In the genomic region with DNA sequence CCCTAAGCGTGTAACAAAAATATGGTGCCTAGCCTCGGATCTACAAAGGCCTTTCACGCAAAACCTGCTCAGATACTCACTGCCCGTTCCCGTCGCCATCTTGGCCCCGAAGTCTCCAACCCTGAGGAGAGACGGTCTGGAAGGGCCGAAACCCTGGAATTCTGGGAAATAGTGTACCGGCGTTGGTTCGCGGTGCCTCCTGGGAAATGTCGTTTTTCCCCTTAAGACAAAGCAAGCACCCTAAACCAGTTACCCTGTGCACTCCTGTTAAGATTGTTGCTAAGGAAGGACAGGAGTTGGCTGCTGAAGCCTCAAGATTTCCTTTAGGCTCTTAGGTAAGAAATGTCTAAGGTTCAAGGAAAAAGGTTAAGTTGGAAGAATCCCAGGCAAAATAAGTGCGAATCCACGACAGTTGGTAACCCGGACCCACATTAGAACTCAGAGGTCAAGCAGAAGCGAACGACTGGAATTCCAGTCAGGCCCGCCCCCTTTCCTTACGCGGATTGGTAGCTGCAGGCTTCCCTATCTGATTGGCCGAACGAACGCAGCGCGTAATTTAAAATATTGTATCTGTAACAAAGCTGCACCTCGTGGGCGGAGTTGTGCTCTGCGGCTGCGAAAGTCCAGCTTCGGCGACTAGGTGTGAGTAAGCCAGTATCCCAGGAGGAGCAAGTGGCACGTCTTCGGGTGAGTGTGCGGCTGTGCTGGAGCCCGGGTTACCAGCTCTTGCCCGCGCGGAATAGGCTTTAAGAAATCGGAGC, we compare ENCODE assay signal across 8 cellular contexts. TPM values are rescaled to one million over a fixed set of nuclear protein-coding genes. Genes with fewer than 3 reads are reported as not detected.
DNase-seq lines count a peak whose midpoint lies in the region; ATAC-seq and TF ChIP-seq lines count a peak whose summit lies in the region.

A gene with protein sequence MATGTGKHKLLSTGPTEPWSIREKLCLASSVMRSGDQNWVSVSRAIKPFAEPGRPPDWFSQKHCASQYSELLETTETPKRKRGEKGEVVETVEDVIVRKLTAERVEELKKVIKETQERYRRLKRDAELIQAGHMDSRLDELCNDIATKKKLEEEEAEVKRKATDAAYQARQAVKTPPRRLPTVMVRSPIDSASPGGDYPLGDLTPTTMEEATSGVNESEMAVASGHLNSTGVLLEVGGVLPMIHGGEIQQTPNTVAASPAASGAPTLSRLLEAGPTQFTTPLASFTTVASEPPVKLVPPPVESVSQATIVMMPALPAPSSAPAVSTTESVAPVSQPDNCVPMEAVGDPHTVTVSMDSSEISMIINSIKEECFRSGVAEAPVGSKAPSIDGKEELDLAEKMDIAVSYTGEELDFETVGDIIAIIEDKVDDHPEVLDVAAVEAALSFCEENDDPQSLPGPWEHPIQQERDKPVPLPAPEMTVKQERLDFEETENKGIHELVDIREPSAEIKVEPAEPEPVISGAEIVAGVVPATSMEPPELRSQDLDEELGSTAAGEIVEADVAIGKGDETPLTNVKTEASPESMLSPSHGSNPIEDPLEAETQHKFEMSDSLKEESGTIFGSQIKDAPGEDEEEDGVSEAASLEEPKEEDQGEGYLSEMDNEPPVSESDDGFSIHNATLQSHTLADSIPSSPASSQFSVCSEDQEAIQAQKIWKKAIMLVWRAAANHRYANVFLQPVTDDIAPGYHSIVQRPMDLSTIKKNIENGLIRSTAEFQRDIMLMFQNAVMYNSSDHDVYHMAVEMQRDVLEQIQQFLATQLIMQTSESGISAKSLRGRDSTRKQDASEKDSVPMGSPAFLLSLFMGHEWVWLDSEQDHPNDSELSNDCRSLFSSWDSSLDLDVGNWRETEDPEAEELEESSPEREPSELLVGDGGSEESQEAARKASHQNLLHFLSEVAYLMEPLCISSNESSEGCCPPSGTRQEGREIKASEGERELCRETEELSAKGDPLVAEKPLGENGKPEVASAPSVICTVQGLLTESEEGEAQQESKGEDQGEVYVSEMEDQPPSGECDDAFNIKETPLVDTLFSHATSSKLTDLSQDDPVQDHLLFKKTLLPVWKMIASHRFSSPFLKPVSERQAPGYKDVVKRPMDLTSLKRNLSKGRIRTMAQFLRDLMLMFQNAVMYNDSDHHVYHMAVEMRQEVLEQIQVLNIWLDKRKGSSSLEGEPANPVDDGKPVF (minus strand): TSS at position 115 of the 761 bp plus-strand sequence. CDS start 16 bp downstream, at position 99.
A gene (plus strand): TSS at position 597 of the 761 bp plus-strand sequence. CDS start 569 bp downstream, outside the sequence.

- H3K4me3 ChIP-seq in IMR-90 (ENCODE audit: insufficient read depth, low read depth, low read length) (peak within 1 kb of the TSS; percentile 76), OCI-LY7 (ENCODE audit: low read depth, low read length, poor library complexity, severe bottlenecking) (peak within 1 kb of the TSS; percentile 88), mononuclear cell (ENCODE audit: low read length) (peak within 1 kb of the TSS; percentile 87)

- in situ Hi-C loops in IMR-90 (cut with MboI; ENCODE audit: low sequenced_read_pairs) = no loop called here

- peak within 1 kb of the TSS; percentile 72 to 100 for H4K8ac ChIP-seq in IMR-90 (ENCODE audit: low read depth in 2 of 2, low read length in 2 of 2)

- TF ChIP-seq RAD21 in IMR-90 (IDR thresholded peaks at IDR 0.05; ENCODE audit: low read length) = no peak

- peaks cover 58% of the 10 kb centered on the region for H3K79me2 ChIP-seq in OCI-LY7 (ENCODE audit: insufficient read depth, low read depth, low read length)

- peak within 1 kb of the TSS; percentile 80 for H3K18ac ChIP-seq in IMR-90 (ENCODE audit: low read depth, low read length)

- H3K4ac ChIP-seq in IMR-90 (ENCODE audit: low read depth, low read length) = peak within 1 kb of the TSS; percentile 99

- TF ChIP-seq CTCF in IMR-90 (conservative IDR thresholded peaks at IDR 0.05; ENCODE audit: low read depth, low read length) = no peak
- no peak for TF ChIP-seq CTCF in OCI-LY7 (conservative IDR thresholded peaks at IDR 0.05; ENCODE audit: low read length)

- peak within 1 kb of the TSS; percentile 96 for H2BK20ac ChIP-seq in IMR-90 (ENCODE audit: low read depth, low read length)

- POLR2A ChIA-PET in IMR-90 (lab: Charles Lee; ENCODE audit: unreplicated experiment) (interaction anchor here (0.5 to 0.6 kb wide), 2 partner anchors 287 to 324 kb away, joined by 3 to 6 read pairs; no protein-coding TSS in a partner anchor), OCI-LY7 (lab: Charles Lee) (interaction anchor here (0.5 to 2.8 kb wide), 10 partner anchors 9 to 286 kb away, joined by 3 to 13 read pairs (median 4); a partner anchor contains a TSS)

- H4K20me1 ChIP-seq in IMR-90 (ENCODE audit: insufficient read depth, low read length) (0 out of 2 replicates have a peak, but pooled peaks cover 4% of the 10 kb centered on the region), OCI-LY7 (ENCODE audit: insufficient read depth, low read length) (peaks cover 13% of the 10 kb centered on the region; the same call in 1 of the 2 replicates)

- ATAC-seq in GM21529 (IDR thresholded peaks at IDR 0.05; ENCODE audit: unreplicated experiment) (peak; percentile 84), IMR-90 (ENCODE audit: low read depth) (peak; percentile 95)

- dilution Hi-C loops in IMR-90 (cut with HindIII; ENCODE audit: low sequenced_read_pairs, unreplicated experiment) = no loop called here

- H3K4me1 ChIP-seq in IMR-90 (ENCODE audit: control insufficient read depth, insufficient read depth, low read length) (no peaks in the 10 kb centered on the region), OCI-LY7 (ENCODE audit: insufficient read depth, low read length, poor library complexity, severe bottlenecking) (peaks cover 17% of the 10 kb centered on the region), mononuclear cell (ENCODE audit: insufficient read depth, low read length) (peaks cover 34% of the 10 kb centered on the region)

- H3K27ac ChIP-seq in IMR-90 (ENCODE audit: insufficient read depth, low read length) = peak within 1 kb of the TSS; percentile 79
- peak within 1 kb of the TSS; percentile 76 for H3K27ac ChIP-seq in OCI-LY7 (ENCODE audit: low read depth, low read length, poor library complexity, severe bottlenecking)
- H3K27ac ChIP-seq in epithelial cell of prostate = peak within 1 kb of the TSS; percentile 69

- CTCF ChIA-PET in IMR-90 (lab: Yijun Ruan, JAX) = interaction anchor here (1.4 kb wide), 1 partner anchor 9 kb away, joined by 3 read pairs; no protein-coding TSS in a partner anchor
- CTCF ChIA-PET in OCI-LY7 (lab: Charles Lee; ENCODE audit: unreplicated experiment) = interaction anchor here (0.6 to 1.2 kb wide), 5 partner anchors 173 to 364 kb away, joined by 3 to 10 read pairs (median 3); no protein-coding TSS in a partner anchor

- H3K56ac ChIP-seq in IMR-90 (ENCODE audit: extremely low read depth, insufficient read depth, low read length) = peak within 1 kb of the TSS; percentile 100

- H3K27me3 ChIP-seq in IMR-90 (ENCODE audit: control insufficient read depth, insufficient read depth, low read length) (no peaks in the 10 kb centered on the region), mononuclear cell (ENCODE audit: insufficient read depth, low read length) (no peaks in the 10 kb centered on the region)

- peak within 1 kb of the TSS; percentile 100 for H3K14ac ChIP-seq in IMR-90 (replicated peaks; ENCODE audit: low read depth, low read length)

- H3K36me3 ChIP-seq in IMR-90 (ENCODE audit: control insufficient read depth, insufficient read depth, low read length) = peaks cover 11% of the 10 kb centered on the region
- H3K36me3 ChIP-seq in OCI-LY7 (ENCODE audit: insufficient read depth, low read length) = peaks cover 63% of the 10 kb centered on the region

- peak within 1 kb of the TSS; percentile 92 for H3K9ac ChIP-seq in IMR-90 (ENCODE audit: low read depth, low read length)

- H3K79me1 ChIP-seq in IMR-90 (ENCODE audit: low read depth in 1 of 2, low read length in 2 of 2) = peaks cover 29 to 48% of the 10 kb centered on the region in 2 experiments

- peak within 1 kb of the TSS; percentile 95; the same call in 1 of the 3 replicates for H2BK15ac ChIP-seq in IMR-90 (ENCODE audit: low read depth, low read length)

- peak within 1 kb of the TSS; percentile 92 for H2AK9ac ChIP-seq in IMR-90 (replicated peaks; ENCODE audit: low read depth, low read length, poor library complexity)

- H3K9me2 ChIP-seq in OCI-LY7 (ENCODE audit: insufficient read depth, low read length) = no peaks in the 10 kb centered on the region

- H2BK120ac ChIP-seq in IMR-90 (ENCODE audit: low read depth, low read length) = peak within 1 kb of the TSS; percentile 99

- peak; percentile 76 for TF ChIP-seq POLR2A in IMR-90 (IDR thresholded peaks at IDR 0.05; ENCODE audit: low read depth, low read length)

- peak within 1 kb of the TSS; percentile 98 for H4K91ac ChIP-seq in IMR-90 (ENCODE audit: insufficient read depth, low read depth, low read length)

- 0% methylated on average over 26 of the region's 41 CpGs; no CpG with 5 or more reads in 1 of the 2 experiments for WGBS in IMR-90 (ENCODE audit: extremely low coverage in 2 of 2, insufficient read length in 1 of 2), 2 experiments

- peak within 1 kb of the TSS; percentile 22; the same call in 1 of the 2 replicates for H2AK5ac ChIP-seq in IMR-90 (ENCODE audit: low read depth, low read length)

- peak within 1 kb of the TSS; percentile 70 for H4K5ac ChIP-seq in IMR-90 (ENCODE audit: low read depth, low read length)

- peak within 1 kb of the TSS; percentile 93 for H2AFZ ChIP-seq in IMR-90 (replicated peaks; ENCODE audit: low read length, poor library complexity)
- peak within 1 kb of the TSS; percentile 88 for H2AFZ ChIP-seq in OCI-LY7 (ENCODE audit: low read length)

- peak within 1 kb of the TSS; percentile 96 for H2BK5ac ChIP-seq in IMR-90 (ENCODE audit: low read depth, low read length, poor library complexity, severe bottlenecking)

- H3K9me3 ChIP-seq in IMR-90 (ENCODE audit: control insufficient read depth, insufficient read depth, low read length) (no peaks in the 10 kb centered on the region), OCI-LY7 (ENCODE audit: low read length) (no peaks in the 10 kb centered on the region), mononuclear cell (ENCODE audit: low read depth, low read length) (no peaks in the 10 kb centered on the region)

- peak within 1 kb of the TSS; percentile 87 for H3K4me2 ChIP-seq in IMR-90 (ENCODE audit: low read depth, low read length)
- peak within 1 kb of the TSS; percentile 83 for H3K4me2 ChIP-seq in OCI-LY7 (ENCODE audit: low read length)

- intact Hi-C loops in IMR-90 (cut with micrococcal nuclease) = no loop called here
- intact Hi-C loops in OCI-LY7 (cut with micrococcal nuclease; ENCODE audit: unreplicated experiment) = loop anchor here (1.0 to 5.0 kb wide), 3 partner anchors 34 to 425 kb away; a partner anchor contains a TSS

- H3K23ac ChIP-seq in IMR-90 (ENCODE audit: low read depth, low read length) = peak within 1 kb of the TSS; percentile 100

- BruUV-seq in IMR-90 (replicated peaks; lab: Mats Ljungman, UMichigan) = no TSS peak
- no TSS peak for BruUV-seq in OCI-LY7 (replicated peaks; lab: Mats Ljungman, UMichigan)

- peak; percentile 78 for DNase-seq in DMS153 (lab: John Stamatoyannopoulos, UW)
- DNase-seq in IMR-90 = peak; percentile 94
- peak; percentile 95 for DNase-seq in OCI-LY7 (ENCODE audit: low spot score)
- DNase-seq in activated CD8-positive, alpha-beta memory T cell treated with anti-CD3 and anti-CD28 coated beads, Interleukin-2, amount 50 U/mL, for 48 hours = peak; percentile 89
- peak; percentile 90 for DNase-seq in epithelial cell of prostate (ENCODE audit: low read depth, low spot score)
- DNase-seq in stimulated activated CD8-positive, alpha-beta memory T cell treated with anti-CD3 and anti-CD28 coated beads, Interleukin-4, amount 100 ng/mL, for 1 hour (ENCODE audit: low read depth in 2 of 2, low spot score in 1 of 2) = peak; percentile 62 to 80

- H3K9me1 ChIP-seq in IMR-90 (ENCODE audit: insufficient read depth, low read length) = no peaks in the 10 kb centered on the region; the same call in 1 of the 2 replicates

RNA-seq across cellular contexts. Expression of the first gene that starts in this region (rescaled TPM):
- 35.8 and 36.9 TPM in 2 replicates for total RNA-seq in IMR-90 (2012; rRNA removed)
- 37.6 and 43.6 TPM in 2 replicates for polyA plus RNA-seq in IMR-90 (2012; rRNA removed)
- 9.7 and 16.6 TPM in 2 replicates for polyA plus RNA-seq in IMR-90 (2012; cell fraction: cytosol; rRNA removed)
- polyA plus RNA-seq in IMR-90 (2012; cell fraction: nucleus; rRNA removed; ENCODE audit: low replicate concordance) = 37.2 and 122 TPM in 2 replicates
- total RNA-seq in OCI-LY7 (2014; rRNA removed; shearing (Covaris generic)) = 57.7 and 71.7 TPM in 2 replicates
- total RNA-seq in OCI-LY7 (2022) = 92.7 and 108 TPM in 2 replicates
- 13.3 TPM for total RNA-seq in mononuclear cell

RNA-seq across cellular contexts. Expression of the second gene that starts in this region (rescaled TPM):
- total RNA-seq in IMR-90 (2012; rRNA removed) (106 and 119 TPM in 2 replicates), OCI-LY7 (2022) (65.1 and 76.7 TPM in 2 replicates), mononuclear cell (0.42 TPM)
- polyA plus RNA-seq in IMR-90 (2012; rRNA removed) = 39.4 and 42.0 TPM in 2 replicates
- polyA plus RNA-seq in IMR-90 (2012; cell fraction: cytosol; rRNA removed) = 18.4 and 23.3 TPM in 2 replicates
- 16.2 and 30.2 TPM in 2 replicates for polyA plus RNA-seq in IMR-90 (2012; cell fraction: nucleus; rRNA removed; ENCODE audit: low replicate concordance)
- total RNA-seq in OCI-LY7 (2014; rRNA removed; shearing (Covaris generic)) = 63.1 and 74.5 TPM in 2 replicates

Comparison
In these comparisons a context has a peak if more than half of its experiments do, and no peak if none do; other contexts are left out.
1. Peak in every context shown above with its lines: DNase-seq, ATAC-seq, H3K4me3 ChIP-seq and H3K27ac ChIP-seq.
2. RNA of the second gene that starts in this region (total RNA-seq): 106 to 119 TPM in IMR-90 and 63.1 to 76.7 TPM in OCI-LY7; 0.42 TPM in mononuclear cell (single experiment); every median in the first group is over 10 times any median in the second.